ENCODE assay signal across 8 cellular contexts in genomic region chr6:32178547-32179440, GRCh38. TPM values are rescaled to one million over a fixed set of nuclear protein-coding genes. Genes with fewer than 3 reads are reported as not detected.
DNase-seq lines count a peak whose midpoint lies in the region; ATAC-seq and TF ChIP-seq lines count a peak whose summit lies in the region.

No MANE protein-coding gene starts in this region.

- no peaks in the 10 kb centered on the region for H3K9me3 Mint-ChIP-seq in Caco-2 (ENCODE audit: unreplicated experiment)
- H3K9me3 Mint-ChIP-seq in central memory CD8-positive, alpha-beta T cell = no peaks in the 10 kb centered on the region

- CTCF ChIA-PET in Caco-2 (lab: Charles Lee) = interaction anchor here (1.8 kb wide), 1 partner anchor 17 kb away, joined by 8 read pairs; no protein-coding TSS in a partner anchor

- DNase-seq in Caco-2 (no peak), M059J (ENCODE audit: low read depth) (peak; percentile 32), A172 (ENCODE audit: low spot score) (no peak), NOMO-1 treated with DMSO at 0.1 percent for 48 hours (lab: John Stamatoyannopoulos, UW; ENCODE audit: unreplicated experiment) (no peak)
- DNase-seq in central memory CD8-positive, alpha-beta T cell (ENCODE audit: low spot score in 2 of 2) = no peak

- peak overlapping the region; percentile 81 for H3K4me3 Mint-ChIP-seq in Caco-2 (ENCODE audit: unreplicated experiment)
- peak overlapping the region; percentile 88 for H3K4me3 Mint-ChIP-seq in central memory CD8-positive, alpha-beta T cell

- BruUV-seq in Caco-2 (replicated peaks; lab: Mats Ljungman, UMichigan) = no TSS peak

- POLR2A ChIA-PET in Caco-2 (lab: Charles Lee) = interaction anchor here (0.6 kb wide), 2 partner anchors 17 to 440 kb away, joined by 4 to 10 read pairs; no protein-coding TSS in a partner anchor

- H3K9me3 ChIP-seq in Caco-2 (no peaks in the 10 kb centered on the region), muscle layer of colon (ENCODE audit: low read length) (no peaks in the 10 kb centered on the region)

- H3K27ac Mint-ChIP-seq in Caco-2 (ENCODE audit: unreplicated experiment) = peak overlapping the region; percentile 94
- H3K27ac Mint-ChIP-seq in central memory CD8-positive, alpha-beta T cell (ENCODE audit: low read depth) = peak overlapping the region; percentile 83

- H3K27me3 Mint-ChIP-seq in Caco-2 (ENCODE audit: insufficient read depth, unreplicated experiment) = no peaks in the 10 kb centered on the region
- no peaks in the 10 kb centered on the region for H3K27me3 Mint-ChIP-seq in central memory CD8-positive, alpha-beta T cell

- H3K4me3 ChIP-seq in Caco-2 (ENCODE audit: low read depth, low read length) (peak overlapping the region; percentile 68), muscle layer of colon (ENCODE audit: low read depth in 1 of 2, low read length in 2 of 2) (peak overlapping the region; percentile 68 to 86)

- H3K4me1 Mint-ChIP-seq in Caco-2 (ENCODE audit: low read depth, unreplicated experiment) = peaks cover 38% of the 10 kb centered on the region
- H3K4me1 Mint-ChIP-seq in central memory CD8-positive, alpha-beta T cell = peaks cover 62% of the 10 kb centered on the region

- peak overlapping the region; percentile 73 for H3K9ac ChIP-seq in muscle layer of colon (ENCODE audit: low read length)

- no peak for TF ChIP-seq CTCF in Caco-2 (IDR thresholded peaks at IDR 0.05; ENCODE audit: insufficient read depth in 1 of 2, low read depth in 1 of 2, low read length in 1 of 2, severe bottlenecking in 1 of 2, unreplicated experiment in 1 of 2)

- H3K36me3 ChIP-seq in Caco-2 (ENCODE audit: control insufficient read depth, insufficient read depth, low read length) (peaks cover 1% of the 10 kb centered on the region), muscle layer of colon (ENCODE audit: insufficient read depth, low read length) (peaks cover 40% of the 10 kb centered on the region)

- no peaks in the 10 kb centered on the region for H3K27me3 ChIP-seq in Caco-2 (replicated peaks; ENCODE audit: control insufficient read depth, insufficient read depth, low read length)
- no peaks in the 10 kb centered on the region for H3K27me3 ChIP-seq in muscle layer of colon (ENCODE audit: control insufficient read depth in 1 of 2, insufficient read depth in 2 of 2, low read length in 2 of 2)

- H3K36me3 Mint-ChIP-seq in Caco-2 (ENCODE audit: insufficient read depth, unreplicated experiment) = peaks cover 49% of the 10 kb centered on the region
- peaks cover 32% of the 10 kb centered on the region for H3K36me3 Mint-ChIP-seq in central memory CD8-positive, alpha-beta T cell (ENCODE audit: insufficient read depth)

- intact Hi-C loops in Caco-2 (cut with micrococcal nuclease; ENCODE audit: unreplicated experiment) = loop anchor here (1.0 kb wide), 3 partner anchors 12 to 50 kb away; partner anchors contain the start of genes ATF6B, PBX2 and PPT2

- H3K4me1 ChIP-seq in Caco-2 (peaks cover 8% of the 10 kb centered on the region), muscle layer of colon (ENCODE audit: insufficient read depth, low read length) (peaks cover 47% of the 10 kb centered on the region)

- H3K27ac ChIP-seq in muscle layer of colon (ENCODE audit: low read depth, low read length) = peak overlapping the region; percentile 100

- no peak for ATAC-seq in central memory CD8-positive, alpha-beta T cell (replicated peaks; ENCODE audit: extremely low read depth, poor library complexity, severe bottlenecking)
- ATAC-seq in GM18858 (IDR thresholded peaks at IDR 0.05; ENCODE audit: unreplicated experiment) (no peak), HG03571 (IDR thresholded peaks at IDR 0.05; ENCODE audit: unreplicated experiment) (no peak)

RNA-seq across cellular contexts. Expression of gene RNF5, which starts 0.6 kb away (rescaled TPM):
- total RNA-seq in Caco-2 (2022) = 64.7 and 70.7 TPM in 2 replicates
- 158 and 159 TPM in 2 replicates for total RNA-seq in M059J (2014; rRNA removed; shearing (Covaris generic))
- total RNA-seq in A172 (2014; rRNA removed; shearing (Covaris generic)) = 59.4 and 61.7 TPM in 2 replicates

RNA-seq across cellular contexts. Expression of gene AGPAT1, which starts 2.9 kb away (rescaled TPM):
- total RNA-seq in Caco-2 (2022) = 60.4 and 61.9 TPM in 2 replicates
- 101 and 120 TPM in 2 replicates for total RNA-seq in M059J (2014; rRNA removed; shearing (Covaris generic))
- total RNA-seq in A172 (2014; rRNA removed; shearing (Covaris generic)) = 29.6 and 36.2 TPM in 2 replicates

RNA-seq across cellular contexts. Expression of gene AGER, which starts 5.3 kb away (rescaled TPM):
- 8.3 and 10.3 TPM in 2 replicates for total RNA-seq in Caco-2 (2022)
- 0.07 and 0.15 TPM in 2 replicates for total RNA-seq in M059J (2014; rRNA removed; shearing (Covaris generic))
- 0.60 and 2.2 TPM in 2 replicates for total RNA-seq in A172 (2014; rRNA removed; shearing (Covaris generic))

RNA-seq across cellular contexts. Expression of gene PBX2, which starts 11.2 kb away (rescaled TPM):
- total RNA-seq in Caco-2 (2022) = 96.3 and 96.5 TPM in 2 replicates
- 20.3 and 29.8 TPM in 2 replicates for total RNA-seq in M059J (2014; rRNA removed; shearing (Covaris generic))
- 18.1 and 21.4 TPM in 2 replicates for total RNA-seq in A172 (2014; rRNA removed; shearing (Covaris generic))

RNA-seq across cellular contexts. Expression of gene GPSM3, which starts 13.6 kb away (rescaled TPM):
- 0.41 and 0.67 TPM in 2 replicates for total RNA-seq in Caco-2 (2022)
- total RNA-seq in M059J (2014; rRNA removed; shearing (Covaris generic)) = 12.9 and 13.9 TPM in 2 replicates
- total RNA-seq in A172 (2014; rRNA removed; shearing (Covaris generic)) = 3.1 and 3.4 TPM in 2 replicates
